Comparison of ENCODE assay signal across 1 cellular context in the genomic region with DNA sequence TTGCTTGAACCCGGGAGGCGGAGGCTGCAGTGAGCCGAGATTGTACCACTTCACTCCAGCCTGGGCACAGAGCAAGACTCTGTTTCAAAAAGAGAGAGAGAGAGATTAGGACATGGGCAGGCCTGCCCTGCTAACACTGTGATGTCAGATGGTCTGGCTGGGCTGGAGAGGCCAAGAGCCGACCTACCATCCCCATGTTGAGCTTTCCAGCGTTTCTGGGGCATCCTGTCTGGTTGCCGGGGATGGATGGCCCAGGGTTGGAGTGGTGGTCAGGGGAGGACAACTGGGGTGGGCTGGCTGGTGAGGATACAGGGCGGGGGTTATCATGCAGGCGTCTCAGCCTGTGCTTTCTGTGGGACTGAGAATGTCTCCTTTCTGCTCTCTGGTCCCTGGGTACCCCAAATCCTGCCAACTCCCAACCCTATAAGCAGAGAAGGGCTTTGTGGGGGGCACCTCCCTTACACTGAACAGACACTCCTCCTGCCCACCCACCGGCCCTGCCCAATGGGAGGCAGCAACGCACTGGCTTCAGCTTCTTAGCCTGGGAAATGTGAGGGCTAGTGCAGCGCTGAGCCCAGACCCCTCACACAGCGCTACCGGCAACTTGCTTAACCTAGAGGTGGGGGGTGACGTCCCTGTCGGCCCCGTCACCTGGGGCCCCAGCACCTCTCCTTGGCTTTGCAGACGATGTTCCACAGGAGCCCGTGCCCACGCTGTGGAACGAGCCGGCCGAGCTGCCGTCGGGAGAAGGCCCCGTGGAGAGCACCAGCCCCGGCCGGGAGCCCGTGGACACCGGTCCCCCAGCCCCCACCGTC.
TF ChIP-seq lines count a peak whose summit lies in the region.

No MANE protein-coding gene starts in this region.

TF ChIP-seq in H1, 55 proteins besides CTCF, POLR2A, EP300 and RAD21:
- peak; percentile 14 for TF ChIP-seq ASH2L (IDR thresholded peaks at IDR 0.05; ENCODE audit: low read length)
- no peak for TF ChIP-seq CHD1 (IDR thresholded peaks at IDR 0.05; ENCODE audit: low read depth, low read length)
